8 cellular contexts compared by ENCODE assay signal in genomic region chr18:64653068-64653467, GRCh38.
"Had no signal": no experiment of that assay in that cellular context is flagged by ENCODE, and none has a peak within 500 bp of the region (broad histone marks: within the 10 kb centered on the region; RNA-seq: fewer than 3 reads in every experiment).

No MANE protein-coding gene starts in this region.

- ATAC-seq: GM12878 had no signal

- H3K4me3 ChIP-seq: GM12878 had no signal

- DNase-seq: GDM1, GF-D8 had no signal

- FAIRE-seq: G401.6, GM12878, GM12891, GM12892, GM18507, GM19239 had no signal
